In the genomic region with DNA sequence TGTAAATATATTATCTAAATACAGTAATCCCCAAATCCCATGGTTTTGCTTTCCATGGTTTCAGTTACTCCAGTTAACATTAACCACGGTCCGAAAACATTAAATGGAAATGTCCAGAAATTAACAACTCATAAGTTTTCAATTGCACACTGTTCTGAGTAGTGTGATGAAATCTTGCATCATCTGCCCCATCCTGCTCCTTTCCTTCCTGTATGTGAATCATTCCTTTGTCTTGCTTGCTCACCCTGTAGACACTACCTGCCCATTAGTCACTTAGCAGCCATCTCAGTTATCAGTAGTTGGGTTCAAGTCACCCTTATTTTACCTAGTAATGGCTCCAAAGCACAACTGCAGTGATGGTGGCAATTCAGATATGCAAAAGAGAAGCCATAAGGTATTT, we compare ENCODE assay signal across 1 cellular context.
TF ChIP-seq lines count a peak whose summit lies in the region.

No MANE protein-coding gene starts in this region.

TF ChIP-seq in GM23338, 12 proteins besides CTCF, POLR2A, EP300 and RAD21:
- TF ChIP-seq, protein P1, sequence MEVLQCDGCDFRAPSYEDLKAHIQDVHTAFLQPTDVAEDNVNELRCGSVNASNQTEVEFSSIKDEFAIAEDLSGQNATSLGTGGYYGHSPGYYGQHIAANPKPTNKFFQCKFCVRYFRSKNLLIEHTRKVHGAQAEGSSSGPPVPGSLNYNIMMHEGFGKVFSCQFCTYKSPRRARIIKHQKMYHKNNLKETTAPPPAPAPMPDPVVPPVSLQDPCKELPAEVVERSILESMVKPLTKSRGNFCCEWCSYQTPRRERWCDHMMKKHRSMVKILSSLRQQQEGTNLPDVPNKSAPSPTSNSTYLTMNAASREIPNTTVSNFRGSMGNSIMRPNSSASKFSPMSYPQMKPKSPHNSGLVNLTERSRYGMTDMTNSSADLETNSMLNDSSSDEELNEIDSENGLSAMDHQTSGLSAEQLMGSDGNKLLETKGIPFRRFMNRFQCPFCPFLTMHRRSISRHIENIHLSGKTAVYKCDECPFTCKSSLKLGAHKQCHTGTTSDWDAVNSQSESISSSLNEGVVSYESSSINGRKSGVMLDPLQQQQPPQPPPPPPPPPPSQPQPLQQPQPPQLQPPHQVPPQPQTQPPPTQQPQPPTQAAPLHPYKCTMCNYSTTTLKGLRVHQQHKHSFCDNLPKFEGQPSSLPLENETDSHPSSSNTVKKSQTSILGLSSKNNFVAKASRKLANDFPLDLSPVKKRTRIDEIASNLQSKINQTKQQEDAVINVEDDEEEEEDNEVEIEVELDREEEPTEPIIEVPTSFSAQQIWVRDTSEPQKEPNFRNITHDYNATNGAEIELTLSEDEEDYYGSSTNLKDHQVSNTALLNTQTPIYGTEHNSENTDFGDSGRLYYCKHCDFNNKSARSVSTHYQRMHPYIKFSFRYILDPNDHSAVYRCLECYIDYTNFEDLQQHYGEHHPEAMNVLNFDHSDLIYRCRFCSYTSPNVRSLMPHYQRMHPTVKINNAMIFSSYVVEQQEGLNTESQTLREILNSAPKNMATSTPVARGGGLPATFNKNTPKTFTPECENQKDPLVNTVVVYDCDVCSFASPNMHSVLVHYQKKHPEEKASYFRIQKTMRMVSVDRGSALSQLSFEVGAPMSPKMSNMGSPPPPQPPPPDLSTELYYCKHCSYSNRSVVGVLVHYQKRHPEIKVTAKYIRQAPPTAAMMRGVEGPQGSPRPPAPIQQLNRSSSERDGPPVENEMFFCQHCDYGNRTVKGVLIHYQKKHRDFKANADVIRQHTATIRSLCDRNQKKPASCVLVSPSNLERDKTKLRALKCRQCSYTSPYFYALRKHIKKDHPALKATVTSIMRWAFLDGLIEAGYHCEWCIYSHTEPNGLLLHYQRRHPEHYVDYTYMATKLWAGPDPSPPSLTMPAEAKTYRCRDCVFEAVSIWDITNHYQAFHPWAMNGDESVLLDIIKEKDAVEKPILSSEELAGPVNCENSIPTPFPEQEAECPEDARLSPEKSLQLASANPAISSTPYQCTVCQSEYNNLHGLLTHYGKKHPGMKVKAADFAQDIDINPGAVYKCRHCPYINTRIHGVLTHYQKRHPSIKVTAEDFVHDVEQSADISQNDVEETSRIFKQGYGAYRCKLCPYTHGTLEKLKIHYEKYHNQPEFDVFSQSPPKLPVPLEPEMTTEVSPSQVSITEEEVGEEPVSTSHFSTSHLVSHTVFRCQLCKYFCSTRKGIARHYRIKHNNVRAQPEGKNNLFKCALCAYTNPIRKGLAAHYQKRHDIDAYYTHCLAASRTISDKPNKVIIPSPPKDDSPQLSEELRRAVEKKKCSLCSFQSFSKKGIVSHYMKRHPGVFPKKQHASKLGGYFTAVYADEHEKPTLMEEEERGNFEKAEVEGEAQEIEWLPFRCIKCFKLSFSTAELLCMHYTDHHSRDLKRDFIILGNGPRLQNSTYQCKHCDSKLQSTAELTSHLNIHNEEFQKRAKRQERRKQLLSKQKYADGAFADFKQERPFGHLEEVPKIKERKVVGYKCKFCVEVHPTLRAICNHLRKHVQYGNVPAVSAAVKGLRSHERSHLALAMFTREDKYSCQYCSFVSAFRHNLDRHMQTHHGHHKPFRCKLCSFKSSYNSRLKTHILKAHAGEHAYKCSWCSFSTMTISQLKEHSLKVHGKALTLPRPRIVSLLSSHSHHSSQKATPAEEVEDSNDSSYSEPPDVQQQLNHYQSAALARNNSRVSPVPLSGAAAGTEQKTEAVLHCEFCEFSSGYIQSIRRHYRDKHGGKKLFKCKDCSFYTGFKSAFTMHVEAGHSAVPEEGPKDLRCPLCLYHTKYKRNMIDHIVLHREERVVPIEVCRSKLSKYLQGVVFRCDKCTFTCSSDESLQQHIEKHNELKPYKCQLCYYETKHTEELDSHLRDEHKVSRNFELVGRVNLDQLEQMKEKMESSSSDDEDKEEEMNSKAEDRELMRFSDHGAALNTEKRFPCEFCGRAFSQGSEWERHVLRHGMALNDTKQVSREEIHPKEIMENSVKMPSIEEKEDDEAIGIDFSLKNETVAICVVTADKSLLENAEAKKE (CRISPR knock-in tag; IDR thresholded peaks at IDR 0.05): no peak
- TF ChIP-seq CREB1 (CRISPR knock-in tag; IDR thresholded peaks at IDR 0.05; ENCODE audit: low read depth): no peak
- TF ChIP-seq EZH2phosphoT487 (IDR thresholded peaks at IDR 0.05; ENCODE audit: unreplicated experiment): no peak
- TF ChIP-seq POLR2AphosphoS5 (IDR thresholded peaks at IDR 0.05; ENCODE audit: low read depth): no peak
- TF ChIP-seq, protein P2, sequence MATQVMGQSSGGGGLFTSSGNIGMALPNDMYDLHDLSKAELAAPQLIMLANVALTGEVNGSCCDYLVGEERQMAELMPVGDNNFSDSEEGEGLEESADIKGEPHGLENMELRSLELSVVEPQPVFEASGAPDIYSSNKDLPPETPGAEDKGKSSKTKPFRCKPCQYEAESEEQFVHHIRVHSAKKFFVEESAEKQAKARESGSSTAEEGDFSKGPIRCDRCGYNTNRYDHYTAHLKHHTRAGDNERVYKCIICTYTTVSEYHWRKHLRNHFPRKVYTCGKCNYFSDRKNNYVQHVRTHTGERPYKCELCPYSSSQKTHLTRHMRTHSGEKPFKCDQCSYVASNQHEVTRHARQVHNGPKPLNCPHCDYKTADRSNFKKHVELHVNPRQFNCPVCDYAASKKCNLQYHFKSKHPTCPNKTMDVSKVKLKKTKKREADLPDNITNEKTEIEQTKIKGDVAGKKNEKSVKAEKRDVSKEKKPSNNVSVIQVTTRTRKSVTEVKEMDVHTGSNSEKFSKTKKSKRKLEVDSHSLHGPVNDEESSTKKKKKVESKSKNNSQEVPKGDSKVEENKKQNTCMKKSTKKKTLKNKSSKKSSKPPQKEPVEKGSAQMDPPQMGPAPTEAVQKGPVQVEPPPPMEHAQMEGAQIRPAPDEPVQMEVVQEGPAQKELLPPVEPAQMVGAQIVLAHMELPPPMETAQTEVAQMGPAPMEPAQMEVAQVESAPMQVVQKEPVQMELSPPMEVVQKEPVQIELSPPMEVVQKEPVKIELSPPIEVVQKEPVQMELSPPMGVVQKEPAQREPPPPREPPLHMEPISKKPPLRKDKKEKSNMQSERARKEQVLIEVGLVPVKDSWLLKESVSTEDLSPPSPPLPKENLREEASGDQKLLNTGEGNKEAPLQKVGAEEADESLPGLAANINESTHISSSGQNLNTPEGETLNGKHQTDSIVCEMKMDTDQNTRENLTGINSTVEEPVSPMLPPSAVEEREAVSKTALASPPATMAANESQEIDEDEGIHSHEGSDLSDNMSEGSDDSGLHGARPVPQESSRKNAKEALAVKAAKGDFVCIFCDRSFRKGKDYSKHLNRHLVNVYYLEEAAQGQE (IDR thresholded peaks at IDR 0.05; ENCODE audit: unreplicated experiment): no peak
- no peak for TF ChIP-seq ZNF331 (CRISPR knock-in tag; IDR thresholded peaks at IDR 0.05; ENCODE audit: low read depth)
